Comparison of ENCODE assay signal across 8 cellular contexts in the genomic region with DNA sequence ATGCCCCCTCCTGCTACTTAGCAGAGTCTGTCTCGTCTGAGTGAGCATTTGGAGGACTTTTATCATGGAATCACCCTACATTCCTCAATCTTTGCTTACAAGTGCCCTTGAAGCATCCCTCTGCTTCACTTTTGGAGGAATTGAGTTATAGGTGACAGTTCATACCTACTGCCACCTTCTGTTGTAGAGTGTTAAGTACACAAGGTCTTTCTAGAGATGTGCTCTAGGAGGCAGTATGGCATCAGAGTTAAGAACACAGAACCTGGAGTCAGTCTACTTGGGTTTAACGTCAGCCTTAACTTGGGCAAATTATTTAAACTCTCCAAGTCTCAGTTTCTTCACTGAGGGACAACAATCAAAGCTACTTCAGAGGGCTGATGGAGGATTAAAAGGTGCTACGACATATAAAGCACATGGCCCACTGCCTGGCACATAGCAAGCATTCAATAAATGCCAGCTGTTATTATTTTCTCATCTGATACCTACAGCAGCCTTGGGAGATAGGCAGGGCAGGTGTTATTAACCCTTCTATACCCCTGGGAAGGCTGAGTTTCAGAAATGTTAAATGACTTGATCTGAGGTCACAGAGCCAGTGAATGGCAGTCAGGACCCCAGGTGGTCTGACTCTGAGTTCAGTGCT.
DNase-seq lines count a peak whose midpoint lies in the region; ATAC-seq, FAIRE-seq and TF ChIP-seq lines count a peak whose summit lies in the region.

No MANE protein-coding gene starts in this region.

- peak; percentile 16 for TF ChIP-seq CTCF in AG09309 (IDR thresholded peaks at IDR 0.05; ENCODE audit: control insufficient read depth, insufficient read depth, low read depth, low read length, missing control alignments)
- TF ChIP-seq CTCF in LNCaP clone FGC (IDR thresholded peaks at IDR 0.05; ENCODE audit: control insufficient read depth, extremely low read depth, insufficient read depth): peak; percentile 95

- peaks cover 12% of the 10 kb centered on the region for H3K9me3 Mint-ChIP-seq in activated naive CD8-positive, alpha-beta T cell treated with anti-CD3 and anti-CD28 coated beads, Interleukin-2, amount 50 U/mL, for 24 hours

- peak; percentile 40 for ATAC-seq in activated naive CD8-positive, alpha-beta T cell treated with anti-CD3 and anti-CD28 coated beads, Interleukin-2, amount 50 U/mL, for 24 hours
- no peak for ATAC-seq in HG02884 (IDR thresholded peaks at IDR 0.05; ENCODE audit: unreplicated experiment)

- FAIRE-seq in GM12892 (lab: Jason Lieb, UNC): peak; percentile 53

- DNase-seq in AG09309 (ENCODE audit: low read depth) (peak; percentile 3), GM12892 (ENCODE audit: insufficient read length) (no peak), LNCaP clone FGC (ENCODE audit: low read depth) (peak; percentile 48), medulla oblongata (ENCODE audit: extremely low spot score) (peak; percentile 79), ureter (ENCODE audit: low spot score) (no peak), NCI-H345 treated with DMSO at 0.1 percent for 48 hours (lab: John Stamatoyannopoulos, UW; ENCODE audit: unreplicated experiment) (no peak)
- no peak for DNase-seq in activated naive CD8-positive, alpha-beta T cell treated with anti-CD3 and anti-CD28 coated beads, Interleukin-2, amount 50 U/mL, for 24 hours

- H3K36me3 Mint-ChIP-seq in activated naive CD8-positive, alpha-beta T cell treated with anti-CD3 and anti-CD28 coated beads, Interleukin-2, amount 50 U/mL, for 24 hours (ENCODE audit: low read depth): peaks cover 3% of the 10 kb centered on the region

- H3K4me1 Mint-ChIP-seq in activated naive CD8-positive, alpha-beta T cell treated with anti-CD3 and anti-CD28 coated beads, Interleukin-2, amount 50 U/mL, for 24 hours: no peaks in the 10 kb centered on the region

- no peak overlapping the region for H3K27ac Mint-ChIP-seq in activated naive CD8-positive, alpha-beta T cell treated with anti-CD3 and anti-CD28 coated beads, Interleukin-2, amount 50 U/mL, for 24 hours

- H3K4me3 Mint-ChIP-seq in activated naive CD8-positive, alpha-beta T cell treated with anti-CD3 and anti-CD28 coated beads, Interleukin-2, amount 50 U/mL, for 24 hours: no peak overlapping the region

- no peak overlapping the region for H3K4me3 ChIP-seq in AG09309 (ENCODE audit: control insufficient read depth, low read depth, low read length)
- no peak overlapping the region for H3K4me3 ChIP-seq in LNCaP clone FGC (ENCODE audit: low read depth, low read length)

- H3K27me3 Mint-ChIP-seq in activated naive CD8-positive, alpha-beta T cell treated with anti-CD3 and anti-CD28 coated beads, Interleukin-2, amount 50 U/mL, for 24 hours: peaks cover 3% of the 10 kb centered on the region

- TF ChIP-seq POLR2A in GM12892 (IDR thresholded peaks at IDR 0.05; ENCODE audit: low read depth, low read length): no peak

Comparison
In these comparisons a context has a peak if more than half of its experiments do, and no peak if none do; other contexts are left out.
1. DNase-seq: peak in AG09309 (single experiment), LNCaP clone FGC (single experiment) and medulla oblongata (single experiment); none in GM12892 (single experiment), activated naive CD8-positive, alpha-beta T cell treated with anti-CD3 and anti-CD28 coated beads, Interleukin-2, amount 50 U/mL, for 24 hours (single experiment), ureter (single experiment) and NCI-H345 treated with DMSO at 0.1 percent for 48 hours (single experiment).